ENCODE assay signal across 8 cellular contexts in genomic region chr14:59897757-59898383, GRCh38. TPM values are rescaled to one million over a fixed set of nuclear protein-coding genes. Genes with fewer than 3 reads are reported as not detected.
A peak's percentile ranks its signal among the peaks of the same experiment; 100 is the strongest.
DNase-seq lines count a peak whose midpoint lies in the region; ATAC-seq and TF ChIP-seq lines count a peak whose summit lies in the region.

No MANE protein-coding gene starts in this region.

- H3K27ac Mint-ChIP-seq in chondrocyte (ENCODE audit: unreplicated experiment): no peak overlapping the region
- no peak overlapping the region for H3K27ac Mint-ChIP-seq in osteocyte (ENCODE audit: unreplicated experiment)

- H3K36me3 Mint-ChIP-seq in chondrocyte (ENCODE audit: low read depth) (no peaks in the 10 kb centered on the region), osteocyte (ENCODE audit: unreplicated experiment) (no peaks in the 10 kb centered on the region)

- ATAC-seq in GM18868 (IDR thresholded peaks at IDR 0.05; ENCODE audit: unreplicated experiment): peak; percentile 92
- no peak for ATAC-seq in GM21381 (IDR thresholded peaks at IDR 0.05; ENCODE audit: unreplicated experiment)

- H3K27me3 Mint-ChIP-seq in chondrocyte (ENCODE audit: low read depth): peaks cover 27% of the 10 kb centered on the region
- peaks cover 18% of the 10 kb centered on the region for H3K27me3 Mint-ChIP-seq in osteocyte (ENCODE audit: unreplicated experiment)

- TF ChIP-seq CTCF in AG10803 (conservative IDR thresholded peaks at IDR 0.05; ENCODE audit: low read length) (peak; percentile 18), chondrocyte (IDR thresholded peaks at IDR 0.05) (peak; percentile 58), osteocyte (IDR thresholded peaks at IDR 0.05) (peak; percentile 36)

- intact Hi-C loops in posterior vena cava (cut with DNase I): no loop called here

- H3K4me3 ChIP-seq in AG10803 (ENCODE audit: low read length): no peak overlapping the region

- DNase-seq in AG10803 (ENCODE audit: low read depth): no peak
- DNase-seq in NCI-H510A (lab: John Stamatoyannopoulos, UW): peak; percentile 16
- DNase-seq in chondrocyte (ENCODE audit: low spot score): no peak
- DNase-seq in osteocyte (ENCODE audit: extremely low spot score, unreplicated experiment): no peak
- DNase-seq in activated CD4-positive, CD25-positive, alpha-beta regulatory T cell treated with anti-CD3 and anti-CD28 coated beads, Interleukin-2, amount 50 U/mL, for 72 hours: no peak
- DNase-seq in posterior vena cava (ENCODE audit: low spot score): no peak

- H3K4me3 Mint-ChIP-seq in chondrocyte (ENCODE audit: unreplicated experiment) (no peak overlapping the region), osteocyte (ENCODE audit: unreplicated experiment) (no peak overlapping the region)

- H3K4me1 Mint-ChIP-seq in chondrocyte (ENCODE audit: low read depth) (no peaks in the 10 kb centered on the region), osteocyte (ENCODE audit: unreplicated experiment) (no peaks in the 10 kb centered on the region)

- H3K9me3 Mint-ChIP-seq in chondrocyte (ENCODE audit: low read depth) (peaks cover 2% of the 10 kb centered on the region), osteocyte (ENCODE audit: unreplicated experiment) (no peaks in the 10 kb centered on the region)

RNA-seq across cellular contexts. Expression of gene LRRC9, which starts 22.1 kb away (rescaled TPM):
- total RNA-seq in chondrocyte: not detected in 3 replicates
- not detected in 2 replicates for total RNA-seq in osteocyte
- not detected for total RNA-seq in posterior vena cava

RNA-seq across cellular contexts. Expression of gene RTN1, which starts 27.3 kb away (rescaled TPM):
- total RNA-seq in chondrocyte: 0.32 to 0.44 TPM (median 0.34 TPM) in 3 replicates
- not detected in 2 replicates for total RNA-seq in osteocyte
- 10 to 100 TPM; 12.5 to 13.1 TPM for total RNA-seq in posterior vena cava
